ENCODE assay signal across 36 cellular contexts in the genomic region with DNA sequence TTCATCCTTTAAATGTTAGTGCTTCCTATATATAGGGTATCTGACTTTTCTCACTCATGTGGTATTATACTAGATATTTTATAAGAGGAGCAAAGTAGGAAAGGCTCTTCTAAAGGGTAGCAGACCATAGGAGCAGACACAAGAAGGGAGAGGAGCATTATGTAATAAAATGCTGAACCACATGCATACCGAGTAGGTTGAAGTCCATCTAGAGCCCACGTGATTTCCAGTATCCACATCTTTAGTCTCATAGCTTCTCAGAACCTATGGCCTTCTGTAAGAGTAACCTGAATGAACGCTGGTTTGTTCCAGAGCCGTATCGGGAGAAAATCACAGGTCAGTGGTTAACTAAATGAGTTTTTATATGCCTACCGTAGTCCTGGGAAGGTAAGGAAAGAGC.
DNase-seq lines count a peak whose midpoint lies in the region; ATAC-seq and TF ChIP-seq lines count a peak whose summit lies in the region.
"Had no signal": no experiment of that assay in that cellular context is flagged by ENCODE, and none has a peak within 500 bp of the region (broad histone marks: within the 10 kb centered on the region; RNA-seq: fewer than 3 reads in every experiment).

No MANE protein-coding gene starts in this region.

- peak overlapping the region; percentile 93 for H3K27ac Mint-ChIP-seq in MCF 10A (ENCODE audit: low read depth, unreplicated experiment)
- H3K27ac Mint-ChIP-seq: activated naive CD8-positive, alpha-beta T cell treated with anti-CD3 and anti-CD28 coated beads, Interleukin-2, amount 50 U/mL, for 24 hours; activated T-cell treated with anti-CD3 and anti-CD28 coated beads, Interleukin-2, amount 50 U/mL, for 72 hours; stimulated activated naive CD8-positive, alpha-beta T cell treated with anti-CD3 and anti-CD28 coated beads, Interleukin-15, amount 100 ng/mL, for 72 hours; T-helper 1 cell treated with Interleukin-12 subunit alpha and Interleukin-12 subunit beta and Interleukin-4 antibody, amounts not matched to agents 30 μg/mL and 1 μg/mL, for 36 hours had no signal

- peak overlapping the region; percentile 68 for H3K4me3 Mint-ChIP-seq in MCF 10A (ENCODE audit: unreplicated experiment)
- H3K4me3 Mint-ChIP-seq: activated naive CD8-positive, alpha-beta T cell treated with anti-CD3 and anti-CD28 coated beads, Interleukin-2, amount 50 U/mL, for 24 hours; activated T-cell treated with anti-CD3 and anti-CD28 coated beads, Interleukin-2, amount 50 U/mL, for 72 hours; effector memory CD8-positive, alpha-beta T cell; neural progenitor cell; stimulated activated naive CD8-positive, alpha-beta T cell treated with anti-CD3 and anti-CD28 coated beads, Interleukin-15, amount 100 ng/mL, for 72 hours; T-helper 1 cell treated with Interleukin-12 subunit alpha and Interleukin-12 subunit beta and Interleukin-4 antibody, amounts not matched to agents 30 μg/mL and 1 μg/mL, for 36 hours had no signal

- H3K36me3 Mint-ChIP-seq in MCF 10A (ENCODE audit: insufficient read depth, unreplicated experiment): peaks cover 59% of the 10 kb centered on the region

- H3K27me3 Mint-ChIP-seq in MCF 10A (ENCODE audit: insufficient read depth, unreplicated experiment): no peaks in the 10 kb centered on the region
- H3K27me3 Mint-ChIP-seq: effector memory CD8-positive, alpha-beta T cell had no signal

- H3K4me1 ChIP-seq in breast epithelium: no peaks in the 10 kb centered on the region
- H3K4me1 ChIP-seq in gastroesophageal sphincter: peaks cover 5 to 69% (median 8%) of the 10 kb centered on the region in 3 donors
- peaks cover 27% of the 10 kb centered on the region for H3K4me1 ChIP-seq in osteoblast (ENCODE audit: insufficient read depth, low read length)
- H3K4me1 ChIP-seq: neural progenitor cell had no signal

- H3K27me3 ChIP-seq in breast epithelium (no peaks in the 10 kb centered on the region), gastroesophageal sphincter (no peaks in the 10 kb centered on the region), osteoblast (ENCODE audit: insufficient read depth, low read length) (no peaks in the 10 kb centered on the region)
- H3K27me3 ChIP-seq: heart left ventricle, MG63, neural progenitor cell had no signal

- no peak overlapping the region for H3K4me3 ChIP-seq in breast epithelium
- H3K4me3 ChIP-seq in gastroesophageal sphincter: no peak overlapping the region
- no peak overlapping the region for H3K4me3 ChIP-seq in osteoblast (ENCODE audit: insufficient read depth, low read length)
- H3K4me3 ChIP-seq: heart left ventricle, MG63, neural progenitor cell had no signal

- TF ChIP-seq CTCF in MCF 10A (IDR thresholded peaks at IDR 0.05; ENCODE audit: unreplicated experiment) (no peak), breast epithelium (IDR thresholded peaks at IDR 0.05) (no peak), gastroesophageal sphincter (IDR thresholded peaks at IDR 0.05) (no peak), osteoblast (IDR thresholded peaks at IDR 0.05; ENCODE audit: extremely low read depth, low read depth, low read length) (no peak)

- H4K20me1 ChIP-seq in osteoblast (ENCODE audit: insufficient read depth, low read length): no peaks in the 10 kb centered on the region

- DNase-seq in MCF 10A (ENCODE audit: unreplicated experiment) (no peak), breast epithelium (ENCODE audit: low spot score in 2 of 2) (no peak), osteoblast (ENCODE audit: insufficient read length, low spot score, missing footprints) (no peak), midbrain (lab: John Stamatoyannopoulos, UW) (no peak)
- DNase-seq: activated CD4-positive, alpha-beta T cell treated with anti-CD3 and anti-CD28 coated beads, Interleukin-2, amount 50 U/mL, for 48 hours; activated CD4-positive, CD25-positive, alpha-beta regulatory T cell treated with anti-CD3 and anti-CD28 coated beads, Interleukin-2, amount 50 U/mL, for 72 hours; activated naive CD4-positive, alpha-beta T cell; activated naive CD8-positive, alpha-beta T cell treated with anti-CD3 and anti-CD28 coated beads, Interleukin-2, amount 50 U/mL, for 24 hours; activated T-cell treated with anti-CD3 and anti-CD28 coated beads, Interleukin-2, amount 50 U/mL, for 72 hours; Caco-2; central memory CD4-positive, alpha-beta T cell; cortex of kidney; DMS53; effector memory CD8-positive, alpha-beta T cell; erythroblast; heart left ventricle; KG1; MG63; NCI-H2029 treated with DMSO at 0.1 percent for 48 hours; NCI-H2227 treated with DMSO at 0.1 percent for 48 hours; NCI-H526; OCI-M1; posterior cingulate gyrus; right cardiac atrium; stimulated activated CD4-positive, alpha-beta T cell treated with anti-CD3 and anti-CD28 coated beads, Interleukin-12 subunit alpha, Interleukin-12 subunit beta, amount 100 ng/mL, for 4 hours; stimulated activated CD4-positive, alpha-beta T cell treated with anti-CD3 and anti-CD28 coated beads, Interleukin-2, amount 100 ng/mL, for 48 hours; stimulated activated naive CD8-positive, alpha-beta T cell treated with anti-CD3 and anti-CD28 coated beads, Interleukin-15, amount 100 ng/mL, for 72 hours had no signal

- TF ChIP-seq POLR2A in breast epithelium (IDR thresholded peaks at IDR 0.05) (no peak), gastroesophageal sphincter (IDR thresholded peaks at IDR 0.05) (no peak)

- peaks cover 52% of the 10 kb centered on the region for H3K4me1 Mint-ChIP-seq in MCF 10A (ENCODE audit: insufficient read depth, unreplicated experiment)
- H3K4me1 Mint-ChIP-seq: activated naive CD8-positive, alpha-beta T cell treated with anti-CD3 and anti-CD28 coated beads, Interleukin-2, amount 50 U/mL, for 24 hours; stimulated activated naive CD8-positive, alpha-beta T cell treated with anti-CD3 and anti-CD28 coated beads, Interleukin-15, amount 100 ng/mL, for 72 hours had no signal

- ATAC-seq in gastroesophageal sphincter: no peak
- no peak for ATAC-seq in GM18870 (IDR thresholded peaks at IDR 0.05; ENCODE audit: unreplicated experiment)
- ATAC-seq in GM19455 (IDR thresholded peaks at IDR 0.05; ENCODE audit: unreplicated experiment): no peak
- no peak for ATAC-seq in activated CD4-positive, CD25-positive, alpha-beta regulatory T cell treated with anti-CD3 and anti-CD28 coated beads, Interleukin-2, amount 50 U/mL, for 24 hours
- ATAC-seq: activated naive CD8-positive, alpha-beta T cell treated with anti-CD3 and anti-CD28 coated beads, Interleukin-2, amount 50 U/mL, for 24 hours; activated T-cell treated with anti-CD3 and anti-CD28 coated beads, Interleukin-2, amount 50 U/mL, for 72 hours; effector memory CD8-positive, alpha-beta T cell; heart left ventricle; right cardiac atrium; SK-N-SH treated with all-trans-retinoic acid at 6 μM for 48 hours; stimulated activated naive CD8-positive, alpha-beta T cell treated with anti-CD3 and anti-CD28 coated beads, Interleukin-15, amount 100 ng/mL, for 72 hours had no signal

- no peak overlapping the region for H2AFZ ChIP-seq in osteoblast (ENCODE audit: low read length)
- H2AFZ ChIP-seq: neural progenitor cell had no signal

- POLR2A ChIA-PET in MCF 10A (lab: Yijun Ruan, JAX): interaction anchor here (0.6 to 10.3 kb wide), 12 partner anchors 10 to 101 kb away, joined by 3 to 134 read pairs (median 6); partner anchors contain the start of gene MAP3K20

- intact Hi-C loops in MCF 10A (cut with micrococcal nuclease) (no loop called here), breast epithelium (cut with DNase I; ENCODE audit: low total_unique reads) (no loop called here)

- no peaks in the 10 kb centered on the region for H3K9me3 Mint-ChIP-seq in MCF 10A (ENCODE audit: unreplicated experiment)
- H3K9me3 Mint-ChIP-seq: activated T-cell treated with anti-CD3 and anti-CD28 coated beads, Interleukin-2, amount 50 U/mL, for 72 hours; effector memory CD8-positive, alpha-beta T cell had no signal

- H3K36me3 ChIP-seq in breast epithelium: no peaks in the 10 kb centered on the region
- H3K36me3 ChIP-seq in gastroesophageal sphincter: no peaks in the 10 kb centered on the region
- no peaks in the 10 kb centered on the region for H3K36me3 ChIP-seq in osteoblast (ENCODE audit: insufficient read depth, low read length)
- H3K36me3 ChIP-seq: neural progenitor cell had no signal

- H3K79me2 ChIP-seq in osteoblast (ENCODE audit: insufficient read depth, low read length): peaks cover 80% of the 10 kb centered on the region

- CTCF ChIA-PET in MCF 10A (lab: Yijun Ruan, JAX): interaction anchor here (1.3 kb wide), 1 partner anchor 49 kb away, joined by 3 read pairs; no protein-coding TSS in a partner anchor

- no peak overlapping the region for H3K4me2 ChIP-seq in osteoblast (ENCODE audit: insufficient read depth, low read length)
- H3K4me2 ChIP-seq: neural progenitor cell had no signal

- no peak for TF ChIP-seq EP300 in gastroesophageal sphincter (IDR thresholded peaks at IDR 0.05)

- H3K27ac ChIP-seq in breast epithelium: peak overlapping the region in 1 of 2 donors; percentile 62
- peak overlapping the region; percentile 61 to 71 (median 68) for H3K27ac ChIP-seq in gastroesophageal sphincter
- H3K27ac ChIP-seq in osteoblast (ENCODE audit: low read depth, low read length): peak overlapping the region; percentile 93
- H3K27ac ChIP-seq: 22Rv1, C4-2B, neural progenitor cell had no signal

- H3K9me3 ChIP-seq in breast epithelium (no peaks in the 10 kb centered on the region), gastroesophageal sphincter (peaks cover 0 to 4% (median 0%) of the 10 kb centered on the region in 3 donors), osteoblast (ENCODE audit: low read depth, low read length) (no peaks in the 10 kb centered on the region)
- H3K9me3 ChIP-seq: Caco-2 had no signal

- 70 to 76% methylated on average over 6 of the region's 6 CpGs for WGBS in gastroesophageal sphincter (ENCODE audit: low coverage in 1 of 2), 2 donors

- no TSS peak for BruUV-seq in MCF 10A (replicated peaks; lab: Mats Ljungman, UMichigan)
